ENCODE assay signal across 2 cellular contexts in the genomic region with DNA sequence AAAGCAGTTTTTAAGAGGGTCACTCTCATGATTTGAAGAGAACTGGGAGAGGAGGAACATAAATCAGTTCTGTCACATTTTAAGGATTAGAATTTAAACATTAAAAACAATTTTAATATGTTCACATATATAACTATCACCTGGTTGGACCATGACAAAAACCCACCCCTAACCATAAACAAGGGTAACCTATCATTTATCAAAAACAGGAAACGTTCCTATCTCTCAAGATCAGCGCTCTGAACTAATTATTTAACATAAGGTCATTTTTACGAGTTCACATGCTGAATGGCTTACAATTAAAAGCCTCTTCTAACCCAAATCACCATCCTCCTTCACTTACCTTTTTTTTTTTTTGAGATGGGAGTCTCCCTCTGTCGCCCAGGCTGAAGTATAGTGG.
A peak's percentile ranks its signal among the peaks of the same experiment; 100 is the strongest.
TF ChIP-seq lines count a peak whose summit lies in the region.

No MANE protein-coding gene starts in this region.

TF ChIP-seq in HEK293, 187 proteins besides CTCF, POLR2A, EP300 and RAD21 (continues in another document):
- TF ChIP-seq ZSCAN30 (tag by site-specific recombination; IDR thresholded peaks at IDR 0.05) (no peak), REPIN1 (tag by site-specific recombination; IDR thresholded peaks at IDR 0.05; ENCODE audit: low read depth) (no peak), ZNF202 (tag by site-specific recombination; IDR thresholded peaks at IDR 0.05; ENCODE audit: borderline replicate concordance) (no peak), ZNF777 (tag by site-specific recombination; IDR thresholded peaks at IDR 0.05; ENCODE audit: borderline replicate concordance) (no peak), ZNF585B (tag by site-specific recombination; IDR thresholded peaks at IDR 0.05) (no peak), ZNF266 (tag by site-specific recombination; IDR thresholded peaks at IDR 0.05; ENCODE audit: low read depth) (no peak), PRDM1 (tag by site-specific recombination; IDR thresholded peaks at IDR 0.05) (no peak), ZNF394 (tag by site-specific recombination; IDR thresholded peaks at IDR 0.05; ENCODE audit: borderline replicate concordance) (no peak), ZNF548 (tag by site-specific recombination; IDR thresholded peaks at IDR 0.05) (no peak), ZNF843 (tag by site-specific recombination; IDR thresholded peaks at IDR 0.05) (peak; percentile 72), ZNF664 (tag by site-specific recombination; IDR thresholded peaks at IDR 0.05) (peak; percentile 24; the same call in 1 of the 2 replicates), ZBTB17 (tag by site-specific recombination; IDR thresholded peaks at IDR 0.05) (peak; percentile 61), ZNF624 (tag by site-specific recombination; IDR thresholded peaks at IDR 0.05) (no peak), SP7 (tag by site-specific recombination; IDR thresholded peaks at IDR 0.05) (peak; percentile 98), ZNF600 (tag by site-specific recombination; IDR thresholded peaks at IDR 0.05) (no peak), KLF16 (tag by site-specific recombination; IDR thresholded peaks at IDR 0.05) (0 out of 2 replicates have a peak, but pooled peaks have one; percentile 30), ZXDB (tag by site-specific recombination; IDR thresholded peaks at IDR 0.05) (peak; percentile 68), ZNF366 (tag by site-specific recombination; conservative IDR thresholded peaks at IDR 0.05) (0 out of 2 replicates have a peak, but pooled peaks have one; percentile 42), ZNF660 (tag by site-specific recombination; IDR thresholded peaks at IDR 0.05) (no peak), ZNF529 (tag by site-specific recombination; IDR thresholded peaks at IDR 0.05; ENCODE audit: insufficient replicate concordance) (no peak)
- TF ChIP-seq, protein P1, sequence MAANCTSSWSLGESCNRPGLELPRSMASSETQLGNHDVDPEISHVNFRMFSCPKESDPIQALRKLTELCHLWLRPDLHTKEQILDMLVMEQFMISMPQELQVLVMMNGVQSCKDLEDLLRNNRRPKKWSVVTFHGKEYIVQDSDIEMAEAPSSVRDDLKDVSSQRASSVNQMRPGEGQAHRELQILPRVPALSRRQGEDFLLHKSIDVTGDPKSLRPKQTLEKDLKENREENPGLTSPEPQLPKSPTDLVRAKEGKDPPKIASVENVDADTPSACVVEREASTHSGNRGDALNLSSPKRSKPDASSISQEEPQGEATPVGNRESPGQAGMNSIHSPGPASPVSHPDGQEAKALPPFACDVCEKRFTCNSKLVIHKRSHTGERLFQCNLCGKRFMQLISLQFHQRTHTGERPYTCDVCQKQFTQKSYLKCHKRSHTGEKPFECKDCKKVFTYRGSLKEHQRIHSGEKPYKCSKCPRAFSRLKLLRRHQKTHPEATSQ (tag by site-specific recombination; IDR thresholded peaks at IDR 0.05): no peak
- TF ChIP-seq, protein P2, sequence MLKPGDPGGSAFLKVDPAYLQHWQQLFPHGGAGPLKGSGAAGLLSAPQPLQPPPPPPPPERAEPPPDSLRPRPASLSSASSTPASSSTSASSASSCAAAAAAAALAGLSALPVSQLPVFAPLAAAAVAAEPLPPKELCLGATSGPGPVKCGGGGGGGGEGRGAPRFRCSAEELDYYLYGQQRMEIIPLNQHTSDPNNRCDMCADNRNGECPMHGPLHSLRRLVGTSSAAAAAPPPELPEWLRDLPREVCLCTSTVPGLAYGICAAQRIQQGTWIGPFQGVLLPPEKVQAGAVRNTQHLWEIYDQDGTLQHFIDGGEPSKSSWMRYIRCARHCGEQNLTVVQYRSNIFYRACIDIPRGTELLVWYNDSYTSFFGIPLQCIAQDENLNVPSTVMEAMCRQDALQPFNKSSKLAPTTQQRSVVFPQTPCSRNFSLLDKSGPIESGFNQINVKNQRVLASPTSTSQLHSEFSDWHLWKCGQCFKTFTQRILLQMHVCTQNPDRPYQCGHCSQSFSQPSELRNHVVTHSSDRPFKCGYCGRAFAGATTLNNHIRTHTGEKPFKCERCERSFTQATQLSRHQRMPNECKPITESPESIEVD (tag by site-specific recombination; IDR thresholded peaks at IDR 0.05): peak; percentile 94
- TF ChIP-seq, protein P3, sequence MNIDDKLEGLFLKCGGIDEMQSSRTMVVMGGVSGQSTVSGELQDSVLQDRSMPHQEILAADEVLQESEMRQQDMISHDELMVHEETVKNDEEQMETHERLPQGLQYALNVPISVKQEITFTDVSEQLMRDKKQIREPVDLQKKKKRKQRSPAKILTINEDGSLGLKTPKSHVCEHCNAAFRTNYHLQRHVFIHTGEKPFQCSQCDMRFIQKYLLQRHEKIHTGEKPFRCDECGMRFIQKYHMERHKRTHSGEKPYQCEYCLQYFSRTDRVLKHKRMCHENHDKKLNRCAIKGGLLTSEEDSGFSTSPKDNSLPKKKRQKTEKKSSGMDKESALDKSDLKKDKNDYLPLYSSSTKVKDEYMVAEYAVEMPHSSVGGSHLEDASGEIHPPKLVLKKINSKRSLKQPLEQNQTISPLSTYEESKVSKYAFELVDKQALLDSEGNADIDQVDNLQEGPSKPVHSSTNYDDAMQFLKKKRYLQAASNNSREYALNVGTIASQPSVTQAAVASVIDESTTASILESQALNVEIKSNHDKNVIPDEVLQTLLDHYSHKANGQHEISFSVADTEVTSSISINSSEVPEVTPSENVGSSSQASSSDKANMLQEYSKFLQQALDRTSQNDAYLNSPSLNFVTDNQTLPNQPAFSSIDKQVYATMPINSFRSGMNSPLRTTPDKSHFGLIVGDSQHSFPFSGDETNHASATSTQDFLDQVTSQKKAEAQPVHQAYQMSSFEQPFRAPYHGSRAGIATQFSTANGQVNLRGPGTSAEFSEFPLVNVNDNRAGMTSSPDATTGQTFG (tag by site-specific recombination; IDR thresholded peaks at IDR 0.05; ENCODE audit: borderline replicate concordance): no peak
- TF ChIP-seq, protein P4, sequence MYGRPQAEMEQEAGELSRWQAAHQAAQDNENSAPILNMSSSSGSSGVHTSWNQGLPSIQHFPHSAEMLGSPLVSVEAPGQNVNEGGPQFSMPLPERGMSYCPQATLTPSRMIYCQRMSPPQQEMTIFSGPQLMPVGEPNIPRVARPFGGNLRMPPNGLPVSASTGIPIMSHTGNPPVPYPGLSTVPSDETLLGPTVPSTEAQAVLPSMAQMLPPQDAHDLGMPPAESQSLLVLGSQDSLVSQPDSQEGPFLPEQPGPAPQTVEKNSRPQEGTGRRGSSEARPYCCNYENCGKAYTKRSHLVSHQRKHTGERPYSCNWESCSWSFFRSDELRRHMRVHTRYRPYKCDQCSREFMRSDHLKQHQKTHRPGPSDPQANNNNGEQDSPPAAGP (tag by site-specific recombination; IDR thresholded peaks at IDR 0.05): no peak
- TF ChIP-seq, protein P5, sequence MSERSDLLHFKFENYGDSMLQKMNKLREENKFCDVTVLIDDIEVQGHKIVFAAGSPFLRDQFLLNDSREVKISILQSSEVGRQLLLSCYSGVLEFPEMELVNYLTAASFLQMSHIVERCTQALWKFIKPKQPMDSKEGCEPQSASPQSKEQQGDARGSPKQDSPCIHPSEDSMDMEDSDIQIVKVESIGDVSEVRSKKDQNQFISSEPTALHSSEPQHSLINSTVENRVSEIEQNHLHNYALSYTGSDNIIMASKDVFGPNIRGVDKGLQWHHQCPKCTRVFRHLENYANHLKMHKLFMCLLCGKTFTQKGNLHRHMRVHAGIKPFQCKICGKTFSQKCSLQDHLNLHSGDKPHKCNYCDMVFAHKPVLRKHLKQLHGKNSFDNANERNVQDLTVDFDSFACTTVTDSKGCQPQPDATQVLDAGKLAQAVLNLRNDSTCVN (tag by site-specific recombination; optimal IDR thresholded peaks at IDR 0.05): no peak

TF ChIP-seq in GM12878, 131 proteins besides CTCF, POLR2A, EP300 and RAD21:
- no peak for TF ChIP-seq WRNIP1 (IDR thresholded peaks at IDR 0.05; ENCODE audit: borderline replicate concordance, low read depth, low read length)
- TF ChIP-seq CEBPB (IDR thresholded peaks at IDR 0.05; ENCODE audit: borderline replicate concordance in 1 of 2, low read depth in 2 of 2, low read length in 2 of 2): no peak
- no peak for TF ChIP-seq ETV6 (conservative IDR thresholded peaks at IDR 0.05 in 1 of 2, IDR thresholded peaks at IDR 0.05 in 1 of 2; ENCODE audit: borderline replicate concordance in 1 of 2, low read depth in 1 of 2)
- TF ChIP-seq SPI1 (IDR thresholded peaks at IDR 0.05; ENCODE audit: borderline replicate concordance, insufficient read depth, low read depth, low read length): peak; percentile 12; the same call in 1 of the 2 replicates
- no peak for TF ChIP-seq DPF2 (IDR thresholded peaks at IDR 0.05)
